ENCODE assay signal across 18 cellular contexts in genomic region chr22:29801796-29802195, GRCh38. TPM values are rescaled to one million over a fixed set of nuclear protein-coding genes. Genes with fewer than 3 reads are reported as not detected.
DNase-seq lines count a peak whose midpoint lies in the region; ATAC-seq and TF ChIP-seq lines count a peak whose summit lies in the region.
"Had no signal": no experiment of that assay in that cellular context is flagged by ENCODE, and none has a peak within 500 bp of the region (broad histone marks: within the 10 kb centered on the region; RNA-seq: fewer than 3 reads in every experiment).

No MANE protein-coding gene starts in this region.

- intact Hi-C loops in right cardiac atrium (cut with DNase I) = no loop called here
- intact Hi-C loops in Right ventricle myocardium inferior (cut with DNase I) = no loop called here

- H3K4me1 ChIP-seq in right cardiac atrium (ENCODE audit: control insufficient read depth, insufficient read depth, low read length) = peaks cover 14% of the 10 kb centered on the region
- peaks cover 18% of the 10 kb centered on the region for H3K4me1 ChIP-seq in osteoblast (ENCODE audit: insufficient read depth, low read length)
- H3K4me1 ChIP-seq in urinary bladder (ENCODE audit: insufficient read depth) = no peaks in the 10 kb centered on the region

- peak overlapping the region; percentile 12 for H3K27ac ChIP-seq in right cardiac atrium (ENCODE audit: low read length)
- H3K27ac ChIP-seq in osteoblast (ENCODE audit: low read depth, low read length) = no peak overlapping the region
- H3K27ac ChIP-seq in urinary bladder (ENCODE audit: low read depth) = peak overlapping the region; percentile 14
- H3K27ac ChIP-seq: HL-60 had no signal

- WGBS in right cardiac atrium = 82% methylated on average over 8 of the region's 8 CpGs
- WGBS in urinary bladder = 88% methylated on average over 8 of the region's 8 CpGs

- no peak for TF ChIP-seq CTCF in osteoblast (IDR thresholded peaks at IDR 0.05; ENCODE audit: extremely low read depth, low read depth, low read length)

- H3K4me3 ChIP-seq in right cardiac atrium (ENCODE audit: low read length) (no peak overlapping the region), osteoblast (ENCODE audit: insufficient read depth, low read length) (no peak overlapping the region), urinary bladder (ENCODE audit: low read depth, low read length) (no peak overlapping the region)

- peaks cover 62% of the 10 kb centered on the region for H3K36me3 ChIP-seq in osteoblast (ENCODE audit: insufficient read depth, low read length)
- H3K36me3 ChIP-seq in urinary bladder (ENCODE audit: insufficient read depth) = peaks cover 6% of the 10 kb centered on the region

- no peak overlapping the region for H2AFZ ChIP-seq in osteoblast (ENCODE audit: low read length)

- no peaks in the 10 kb centered on the region for H4K20me1 ChIP-seq in osteoblast (ENCODE audit: insufficient read depth, low read length)

- ATAC-seq in right cardiac atrium = no peak
- ATAC-seq in Right ventricle myocardium inferior = no peak
- ATAC-seq in activated CD4-positive, CD25-positive, alpha-beta regulatory T cell treated with anti-CD3 and anti-CD28 coated beads, Interleukin-2, amount 50 U/mL, for 24 hours = no peak
- no peak for ATAC-seq in HG03457 (IDR thresholded peaks at IDR 0.05; ENCODE audit: unreplicated experiment)
- ATAC-seq: activated CD8-positive, alpha-beta T cell treated with anti-CD3 and anti-CD28 coated beads for 36 hours had no signal

- no peak overlapping the region for H3K4me2 ChIP-seq in osteoblast (ENCODE audit: insufficient read depth, low read length)
- H3K4me2 ChIP-seq: SK-N-SH had no signal

- H3K27me3 ChIP-seq in right cardiac atrium (ENCODE audit: control insufficient read depth, insufficient read depth) = no peaks in the 10 kb centered on the region
- no peaks in the 10 kb centered on the region for H3K27me3 ChIP-seq in osteoblast (ENCODE audit: insufficient read depth, low read length)

- no peaks in the 10 kb centered on the region for H3K9me3 ChIP-seq in right cardiac atrium (ENCODE audit: control insufficient read depth, low read length)
- no peaks in the 10 kb centered on the region for H3K9me3 ChIP-seq in osteoblast (ENCODE audit: low read depth, low read length)
- H3K9me3 ChIP-seq: SK-N-SH had no signal

- DNase-seq in right cardiac atrium = no peak
- DNase-seq in Right ventricle myocardium inferior (ENCODE audit: missing footprints) = no peak
- peak; percentile 71 for DNase-seq in cerebellum (ENCODE audit: low spot score)
- peak; percentile 46 for DNase-seq in osteoblast (ENCODE audit: insufficient read length, low spot score, missing footprints)
- DNase-seq in NCI-H82 (lab: John Stamatoyannopoulos, UW) = no peak
- DNase-seq: ACHN; activated CD8-positive, alpha-beta T cell treated with anti-CD3 and anti-CD28 coated beads for 36 hours; activated naive CD4-positive, alpha-beta T cell treated with anti-CD3 and anti-CD28 coated beads, Interleukin-2, amount 50 U/mL, for 16 hours; activated T-cell treated with anti-CD3 and anti-CD28 coated beads, Interleukin-2, amount 50 U/mL, for 1 hour; aorta; left cardiac atrium; SK-N-SH; stimulated activated CD4-positive, alpha-beta T cell treated with anti-CD3 and anti-CD28 coated beads, Interleukin-4, amount 100 ng/mL, for 24 hours; T-helper 9 cell had no signal

- no peaks in the 10 kb centered on the region for H3K79me2 ChIP-seq in osteoblast (ENCODE audit: insufficient read depth, low read length)

RNA-seq across cellular contexts. Expression of gene UQCR10, which starts 34.6 kb away (rescaled TPM):
- total RNA-seq in right cardiac atrium (100 to 1,000 TPM; 216 to 307 (median 277) TPM), Right ventricle myocardium inferior (381 TPM), cerebellum (40.3 TPM), osteoblast (43.0 and 52.1 TPM in 2 replicates), urinary bladder (59.6 TPM)
- polyA plus RNA-seq in right cardiac atrium (768 TPM), urinary bladder (155 TPM)

RNA-seq across cellular contexts. Expression of gene ZMAT5, which starts 35.0 kb away (rescaled TPM):
- total RNA-seq in right cardiac atrium = 10 to 100 TPM; 21.2 to 28.6 (median 23.8) TPM
- 34.0 TPM for polyA plus RNA-seq in right cardiac atrium
- total RNA-seq in Right ventricle myocardium inferior = 21.7 TPM
- 9.3 TPM for total RNA-seq in cerebellum
- 13.0 and 15.6 TPM in 2 replicates for total RNA-seq in osteoblast
- 14.1 TPM for total RNA-seq in urinary bladder
- polyA plus RNA-seq in urinary bladder = 27.8 TPM

RNA-seq across cellular contexts. Expression of gene ASCC2, which starts 36.3 kb away (rescaled TPM):
- 10 to 100 TPM; 31.2 to 41.4 (median 40.2) TPM for total RNA-seq in right cardiac atrium
- polyA plus RNA-seq in right cardiac atrium = 29.2 TPM
- 33.8 TPM for total RNA-seq in Right ventricle myocardium inferior
- 35.4 TPM for total RNA-seq in cerebellum
- total RNA-seq in osteoblast = 21.0 and 28.3 TPM in 2 replicates
- total RNA-seq in urinary bladder = 28.7 TPM
- 41.8 TPM for polyA plus RNA-seq in urinary bladder

Comparison
In these comparisons a context has a peak if more than half of its experiments do, and no peak if none do; other contexts are left out.
1. DNase-seq: peak in cerebellum (single experiment) and osteoblast (single experiment); none in right cardiac atrium (0 of 3), Right ventricle myocardium inferior (single experiment) and NCI-H82 (single experiment).